In the genomic region with DNA sequence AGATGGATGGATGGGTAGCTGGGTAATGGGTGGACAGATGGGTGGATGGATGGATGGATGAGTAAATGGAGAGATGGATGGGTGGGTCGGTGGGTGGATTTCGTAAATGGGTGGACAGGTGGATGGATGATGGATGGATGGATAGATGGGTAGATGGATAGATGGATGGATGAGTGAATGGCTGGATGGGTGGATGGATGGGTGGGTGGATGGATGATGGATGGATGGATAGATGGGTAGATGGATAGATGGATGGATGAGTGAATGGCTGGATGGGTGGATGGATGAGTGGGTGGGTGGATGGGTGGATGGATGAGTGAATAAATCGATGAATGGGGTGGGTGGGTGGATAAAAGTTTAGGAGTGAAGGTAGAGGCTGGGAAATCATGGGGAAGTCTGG, we compare ENCODE assay signal across 13 cellular contexts. TPM values are rescaled to one million over a fixed set of nuclear protein-coding genes. Genes with fewer than 3 reads are reported as not detected.
DNase-seq lines count a peak whose midpoint lies in the region; FAIRE-seq and TF ChIP-seq lines count a peak whose summit lies in the region.
"Not testable (repeated sequence)": the region's sequence is repeated elsewhere in the genome, so short reads cannot be mapped to it uniquely, and the experiment has no call there.
"Had no signal": no experiment of that assay in that cellular context is flagged by ENCODE, and none has a peak within 500 bp of the region (broad histone marks: within the 10 kb centered on the region; RNA-seq: fewer than 3 reads in every experiment).

No MANE protein-coding gene starts in this region.

- H3K36me3 ChIP-seq in CD8-positive, alpha-beta memory T cell (ENCODE audit: insufficient read depth, low read length); SJCRH30; brain microvascular endothelial cell (replicated peaks); muscle layer of duodenum (ENCODE audit: control insufficient read depth in 1 of 2, insufficient read depth in 2 of 2, low read length in 2 of 2): not testable (repeated sequence)
- H3K36me3 ChIP-seq in spleen = peaks cover 0 to 59% (median 0%) of the 10 kb centered on the region in 6 donors

- not testable (repeated sequence) for TF ChIP-seq POLR2A in spleen (IDR thresholded peaks at IDR 0.05)

- peak overlapping the region in 4 of 7 donors; percentile 72 to 87 (median 80) for H3K4me3 Mint-ChIP-seq in CD8-positive, alpha-beta memory T cell

- intact Hi-C loops in spleen (cut with DNase I; ENCODE audit: low total_unique reads) = not testable (repeated sequence)

- FAIRE-seq in HTR-8/SVneo (lab: Jason Lieb, UNC) = peak; percentile 86

- H3K36me3 Mint-ChIP-seq in CD8-positive, alpha-beta memory T cell = not testable (repeated sequence)

- DNase-seq in CD8-positive, alpha-beta memory T cell; HTR-8/SVneo (ENCODE audit: insufficient read length, low spot score); SJCRH30; brain microvascular endothelial cell; fibroblast of villous mesenchyme (ENCODE audit: low read depth); spleen: not testable (repeated sequence)

- not testable (repeated sequence) for H3K9me3 ChIP-seq in CD8-positive, alpha-beta memory T cell (ENCODE audit: low read length); SJCRH30 (replicated peaks); muscle layer of duodenum (ENCODE audit: control insufficient read depth in 1 of 2, low read length in 2 of 2); spleen

- H3K4me3 ChIP-seq in CD8-positive, alpha-beta memory T cell (ENCODE audit: low read length) = peak overlapping the region; percentile 52
- not testable (repeated sequence) for H3K4me3 ChIP-seq in SJCRH30; brain microvascular endothelial cell (ENCODE audit: low read depth, low read length); muscle layer of duodenum (ENCODE audit: low read depth in 1 of 2, low read length in 2 of 2)
- H3K4me3 ChIP-seq in fibroblast of villous mesenchyme (ENCODE audit: low read depth, low read length) = peak overlapping the region; percentile 14
- H3K4me3 ChIP-seq in spleen = peak overlapping the region in 1 of 8 donors; percentile 48

- POLR2A ChIA-PET in CD8-positive, alpha-beta memory T cell (lab: Charles Lee) = not testable (repeated sequence)

- in situ Hi-C loops in brain microvascular endothelial cell (cut with HindIII; ENCODE audit: low pct_ligation_motif_present, low sequenced_read_pairs) = not testable (repeated sequence)

- CTCF ChIA-PET in CD8-positive, alpha-beta memory T cell (lab: Charles Lee) = interaction anchor here (1.6 kb wide), 1 partner anchor 9 kb away, joined by 3 read pairs; no protein-coding TSS in a partner anchor

- H3K4me1 ChIP-seq in CD8-positive, alpha-beta memory T cell (ENCODE audit: insufficient read depth, low read length) = peaks cover 19% of the 10 kb centered on the region
- not testable (repeated sequence) for H3K4me1 ChIP-seq in SJCRH30; muscle layer of duodenum (ENCODE audit: control insufficient read depth in 1 of 2, insufficient read depth in 2 of 2, low read length in 2 of 2)
- peaks cover 11 to 19% (median 15%) of the 10 kb centered on the region in 6 donors for H3K4me1 ChIP-seq in spleen

- not testable (repeated sequence) for H3K4me1 Mint-ChIP-seq in CD8-positive, alpha-beta memory T cell

- H3K27ac ChIP-seq in CD8-positive, alpha-beta memory T cell (ENCODE audit: low read depth, low read length) = peak overlapping the region; percentile 64
- H3K27ac ChIP-seq in SJCRH30 (peak overlapping the region; percentile 71), brain microvascular endothelial cell (peak overlapping the region; percentile 94), muscle layer of duodenum (ENCODE audit: low read length) (peak overlapping the region; percentile 62), spleen (peak overlapping the region in 6 of 8 donors; percentile 42 to 83 (median 68))

- not testable (repeated sequence) for H3K9me3 Mint-ChIP-seq in CD8-positive, alpha-beta memory T cell

- not testable (repeated sequence) for H3K27me3 Mint-ChIP-seq in CD8-positive, alpha-beta memory T cell

- WGBS in spleen, 5 donors = 85 to 98% (median 92%) methylated on average over 3 of the region's 3 CpGs

- not testable (repeated sequence) for TF ChIP-seq CTCF in brain microvascular endothelial cell (IDR thresholded peaks at IDR 0.05; ENCODE audit: low read depth, low read length, missing control alignments); fibroblast of villous mesenchyme (IDR thresholded peaks at IDR 0.05; ENCODE audit: insufficient read depth, low read depth, low read length); spleen (IDR thresholded peaks at IDR 0.05 in 8 of 11, conservative IDR thresholded peaks at IDR 0.05 in 3 of 11)

- not testable (repeated sequence) for H3K27me3 ChIP-seq in CD8-positive, alpha-beta memory T cell (ENCODE audit: insufficient read depth, low read length, poor library complexity, severe bottlenecking); SJCRH30; brain microvascular endothelial cell (replicated peaks); muscle layer of duodenum (ENCODE audit: low read depth, low read length); spleen (replicated peaks in 1 of 7)

- H3K27ac Mint-ChIP-seq in CD8-positive, alpha-beta memory T cell = peak overlapping the region in 1 of 8 donors; percentile 89

RNA-seq across cellular contexts. Expression of gene GNA15, which starts 18.6 kb away (rescaled TPM):
- 1 to 10 TPM; 2.6 to 3.9 TPM for total RNA-seq in CD8-positive, alpha-beta memory T cell
- 0.59 TPM for polyA plus RNA-seq in CD8-positive, alpha-beta memory T cell
- 0.13 and 0.59 TPM in 2 replicates for total RNA-seq in SJCRH30 (2014; rRNA removed; shearing (Covaris generic))
- total RNA-seq in fibroblast of villous mesenchyme (under 0.01 and 0.32 TPM in 2 replicates), spleen (10 to 100 TPM in 6 of 7 donors, 1 to 10 TPM in 1; 9.8 to 24.9 (median 12.7) TPM)
- 1 to 10 TPM; 3.8 to 7.6 (median 5.2) TPM for polyA plus RNA-seq in spleen
- total RNA-seq: Daoy, SK-MEL-5 had no signal

RNA-seq across cellular contexts. Expression of gene S1PR4, which starts 24.1 kb away (rescaled TPM):
- 10 to 100 TPM; 64.3 to 68.9 TPM for total RNA-seq in CD8-positive, alpha-beta memory T cell
- 494 TPM for polyA plus RNA-seq in CD8-positive, alpha-beta memory T cell
- not detected in 2 replicates for total RNA-seq in SJCRH30 (2014; rRNA removed; shearing (Covaris generic))
- total RNA-seq in fibroblast of villous mesenchyme = not detected in 2 replicates
- total RNA-seq in spleen = 100 to 1,000 TPM in 2 of 7 donors, 10 to 100 TPM in 5; 46.3 to 171 (median 64.4) TPM
- polyA plus RNA-seq in spleen = 10 to 100 TPM; 44.7 to 68.9 (median 59.6) TPM
- total RNA-seq: Calu3, cerebellum, Daoy, LHCN-M2, SK-MEL-5, temporal lobe had no signal

RNA-seq across cellular contexts. Expression of gene NCLN, which starts 31.3 kb away (rescaled TPM):
- total RNA-seq in CD8-positive, alpha-beta memory T cell = 10 to 100 TPM; 94.7 to 96.0 TPM
- 47.4 TPM for polyA plus RNA-seq in CD8-positive, alpha-beta memory T cell
- 39.8 and 41.8 TPM in 2 replicates for total RNA-seq in SJCRH30 (2014; rRNA removed; shearing (Covaris generic))
- total RNA-seq in fibroblast of villous mesenchyme (52.7 and 55.1 TPM in 2 replicates), spleen (10 to 100 TPM; 37.8 to 59.2 (median 47.1) TPM)
- 10 to 100 TPM; 41.4 to 89.5 (median 79.6) TPM for polyA plus RNA-seq in spleen

Comparison
In these comparisons a context has a peak if more than half of its experiments do, and no peak if none do; other contexts are left out.
1. RNA of gene S1PR4, which starts 24.1 kb away (total RNA-seq): 64.3 to 68.9 TPM in CD8-positive, alpha-beta memory T cell and 46.3 to 171 TPM in spleen; not detected in SJCRH30 and not detected in fibroblast of villous mesenchyme; every median in the first group is over 10 times any median in the second.
2. Peak in every context shown above with its lines, with median percentiles within 50 percentile points of each other: H3K27ac ChIP-seq.